ENCODE assay signal across 8 cellular contexts in genomic region chr13:50185769-50186763, GRCh38.
DNase-seq lines count a peak whose midpoint lies in the region; ATAC-seq and TF ChIP-seq lines count a peak whose summit lies in the region.
"Not testable (repeated sequence)": the region's sequence is repeated elsewhere in the genome, so short reads cannot be mapped to it uniquely, and the experiment has no call there.

No MANE protein-coding gene starts in this region.

- H2AFZ ChIP-seq in hepatocyte: not testable (repeated sequence)

- H3K36me3 Mint-ChIP-seq in activated CD4-positive, alpha-beta memory T cell treated with anti-CD3 and anti-CD28 coated beads for 36 hours; brain; stimulated activated effector memory CD8-positive, alpha-beta T cell treated with anti-CD3 and anti-CD28 coated beads, Interleukin-12 subunit alpha, Interleukin-12 subunit beta, amount 100 ng/mL, for 72 hours: not testable (repeated sequence)

- not testable (repeated sequence) for H3K9me3 ChIP-seq in HEK293 (ENCODE audit: control insufficient read depth, insufficient read depth, low read depth, low read length); hepatocyte (ENCODE audit: low read depth); mucosa of rectum (ENCODE audit: control insufficient read depth in 2 of 2, low read length in 2 of 2)

- ATAC-seq in stimulated activated effector memory CD8-positive, alpha-beta T cell treated with anti-CD3 and anti-CD28 coated beads, Interleukin-12 subunit alpha, Interleukin-12 subunit beta, amount 100 ng/mL, for 72 hours: not testable (repeated sequence)

- H3K4me2 ChIP-seq in hepatocyte: peak overlapping the region; percentile 39

- POLR2A ChIA-PET in HEK293 (lab: Yijun Ruan, JAX): interaction anchor here (0.6 kb wide), 1 partner anchor 31 kb away, joined by 6 read pairs; no protein-coding TSS in a partner anchor
- POLR2A ChIA-PET in activated CD4-positive, alpha-beta memory T cell treated with anti-CD3 and anti-CD28 coated beads for 36 hours (lab: Charles Lee): not testable (repeated sequence)

- DNase-seq in Caki2 (ENCODE audit: low read depth) (peak; percentile 7), NCI-H526 treated with DMSO at 0.1 percent for 48 hours (lab: John Stamatoyannopoulos, UW) (peak; percentile 55)
- DNase-seq in activated CD4-positive, alpha-beta memory T cell treated with anti-CD3 and anti-CD28 coated beads for 36 hours; hepatocyte (ENCODE audit: low spot score); stimulated activated effector memory CD8-positive, alpha-beta T cell treated with anti-CD3 and anti-CD28 coated beads, Interleukin-12 subunit alpha, Interleukin-12 subunit beta, amount 100 ng/mL, for 72 hours (ENCODE audit: low spot score in 2 of 2): not testable (repeated sequence)

- not testable (repeated sequence) for H3K27me3 ChIP-seq in hepatocyte; mucosa of rectum (ENCODE audit: control insufficient read depth in 2 of 2, insufficient read depth in 2 of 2, low read length in 2 of 2)

- not testable (repeated sequence) for H3K27me3 Mint-ChIP-seq in activated CD4-positive, alpha-beta memory T cell treated with anti-CD3 and anti-CD28 coated beads for 36 hours; brain

- peak overlapping the region; percentile 12; the same call in 1 of the 2 replicates for H3K27ac ChIP-seq in HEK293 (ENCODE audit: extremely low read depth, low read depth, low read length)
- not testable (repeated sequence) for H3K27ac ChIP-seq in hepatocyte; mucosa of rectum (ENCODE audit: low read depth in 2 of 2, low read length in 2 of 2)

- not testable (repeated sequence) for H3K9me2 ChIP-seq in hepatocyte (replicated peaks; ENCODE audit: insufficient read depth)

- H3K36me3 ChIP-seq in HEK293 (ENCODE audit: control insufficient read depth in 2 of 2, insufficient read depth in 1 of 2, low read length in 2 of 2); hepatocyte (replicated peaks; ENCODE audit: insufficient read depth, low read depth); mucosa of rectum (ENCODE audit: control insufficient read depth in 2 of 2, insufficient read depth in 2 of 2, low read length in 2 of 2): not testable (repeated sequence)

- H4K20me1 ChIP-seq in hepatocyte (ENCODE audit: insufficient read depth, poor library complexity, severe bottlenecking): not testable (repeated sequence)

- CTCF ChIA-PET in HEK293 (lab: Yijun Ruan, JAX): not testable (repeated sequence)
- CTCF ChIA-PET in activated CD4-positive, alpha-beta memory T cell treated with anti-CD3 and anti-CD28 coated beads for 36 hours (lab: Charles Lee): interaction anchor here (0.9 kb wide), 1 partner anchor 8 kb away, joined by 4 read pairs; no protein-coding TSS in a partner anchor

- not testable (repeated sequence) for H3K9ac ChIP-seq in mucosa of rectum (ENCODE audit: low read depth in 1 of 2, low read length in 2 of 2)

- not testable (repeated sequence) for H3K79me2 ChIP-seq in hepatocyte

- H3K4me3 Mint-ChIP-seq in activated CD4-positive, alpha-beta memory T cell treated with anti-CD3 and anti-CD28 coated beads for 36 hours: peak overlapping the region; percentile 45
- H3K4me3 Mint-ChIP-seq in brain: peak overlapping the region in 3 of 5 experiments; percentile 52 to 69 (median 68)
- H3K4me3 Mint-ChIP-seq in stimulated activated effector memory CD8-positive, alpha-beta T cell treated with anti-CD3 and anti-CD28 coated beads, Interleukin-12 subunit alpha, Interleukin-12 subunit beta, amount 100 ng/mL, for 72 hours: peak overlapping the region; percentile 72

- not testable (repeated sequence) for H3K27ac Mint-ChIP-seq in activated CD4-positive, alpha-beta memory T cell treated with anti-CD3 and anti-CD28 coated beads for 36 hours; brain
- H3K27ac Mint-ChIP-seq in stimulated activated effector memory CD8-positive, alpha-beta T cell treated with anti-CD3 and anti-CD28 coated beads, Interleukin-12 subunit alpha, Interleukin-12 subunit beta, amount 100 ng/mL, for 72 hours: peak overlapping the region; percentile 43

- not testable (repeated sequence) for H3K4me1 ChIP-seq in HEK293 (ENCODE audit: control insufficient read depth, insufficient read depth, low read length); hepatocyte (ENCODE audit: insufficient read depth); mucosa of rectum (ENCODE audit: control insufficient read depth in 2 of 2, insufficient read depth in 2 of 2, low read length in 2 of 2)

- intact Hi-C loops in activated CD4-positive, alpha-beta memory T cell treated with anti-CD3 and anti-CD28 coated beads for 36 hours (cut with micrococcal nuclease): not testable (repeated sequence)

- WGBS in hepatocyte (ENCODE audit: low lambda C conversion rate, missing lambda C conversion rate): 58% methylated on average over 24 of the region's 32 CpGs

- H3K4me1 Mint-ChIP-seq in activated CD4-positive, alpha-beta memory T cell treated with anti-CD3 and anti-CD28 coated beads for 36 hours (ENCODE audit: low read depth); brain; stimulated activated effector memory CD8-positive, alpha-beta T cell treated with anti-CD3 and anti-CD28 coated beads, Interleukin-12 subunit alpha, Interleukin-12 subunit beta, amount 100 ng/mL, for 72 hours: not testable (repeated sequence)

- not testable (repeated sequence) for H3K4me3 ChIP-seq in HEK293 (ENCODE audit: low read depth, low read length); hepatocyte
- H3K4me3 ChIP-seq in mucosa of rectum (ENCODE audit: low read length in 2 of 2): peak overlapping the region; percentile 48 to 65

- H3K9me3 Mint-ChIP-seq in activated CD4-positive, alpha-beta memory T cell treated with anti-CD3 and anti-CD28 coated beads for 36 hours; brain; stimulated activated effector memory CD8-positive, alpha-beta T cell treated with anti-CD3 and anti-CD28 coated beads, Interleukin-12 subunit alpha, Interleukin-12 subunit beta, amount 100 ng/mL, for 72 hours: not testable (repeated sequence)

- in situ Hi-C loops in Caki2 (cut with HindIII; ENCODE audit: low pct_unique_long_range_greater_than_20kb, low sequenced_read_pairs): not testable (repeated sequence)

- not testable (repeated sequence) for TF ChIP-seq CTCF in HEK293 (tag by site-specific recombination; IDR thresholded peaks at IDR 0.05); brain (conservative IDR thresholded peaks at IDR 0.05); hepatocyte (IDR thresholded peaks at IDR 0.05; ENCODE audit: poor library complexity)

TF ChIP-seq in HEK293, 187 proteins besides CTCF, POLR2A, EP300 and RAD21 (continues in another document):
- peak; percentile 10 for TF ChIP-seq ZBTB26 (tag by site-specific recombination; optimal IDR thresholded peaks at IDR 0.05)
- TF ChIP-seq ZNF341 (tag by site-specific recombination; IDR thresholded peaks at IDR 0.05; ENCODE audit: low read depth): peak; percentile 45
- peak; percentile 40; the same call in 1 of the 2 replicates for TF ChIP-seq EGR2 (tag by site-specific recombination; IDR thresholded peaks at IDR 0.05; ENCODE audit: low read depth)
- peak; percentile 82 for TF ChIP-seq SCRT2 (tag by site-specific recombination; IDR thresholded peaks at IDR 0.05)
- 0 out of 2 replicates have a peak, but pooled peaks have one; percentile 31 for TF ChIP-seq YY1 (tag by site-specific recombination; IDR thresholded peaks at IDR 0.05)
- TF ChIP-seq, protein P1, sequence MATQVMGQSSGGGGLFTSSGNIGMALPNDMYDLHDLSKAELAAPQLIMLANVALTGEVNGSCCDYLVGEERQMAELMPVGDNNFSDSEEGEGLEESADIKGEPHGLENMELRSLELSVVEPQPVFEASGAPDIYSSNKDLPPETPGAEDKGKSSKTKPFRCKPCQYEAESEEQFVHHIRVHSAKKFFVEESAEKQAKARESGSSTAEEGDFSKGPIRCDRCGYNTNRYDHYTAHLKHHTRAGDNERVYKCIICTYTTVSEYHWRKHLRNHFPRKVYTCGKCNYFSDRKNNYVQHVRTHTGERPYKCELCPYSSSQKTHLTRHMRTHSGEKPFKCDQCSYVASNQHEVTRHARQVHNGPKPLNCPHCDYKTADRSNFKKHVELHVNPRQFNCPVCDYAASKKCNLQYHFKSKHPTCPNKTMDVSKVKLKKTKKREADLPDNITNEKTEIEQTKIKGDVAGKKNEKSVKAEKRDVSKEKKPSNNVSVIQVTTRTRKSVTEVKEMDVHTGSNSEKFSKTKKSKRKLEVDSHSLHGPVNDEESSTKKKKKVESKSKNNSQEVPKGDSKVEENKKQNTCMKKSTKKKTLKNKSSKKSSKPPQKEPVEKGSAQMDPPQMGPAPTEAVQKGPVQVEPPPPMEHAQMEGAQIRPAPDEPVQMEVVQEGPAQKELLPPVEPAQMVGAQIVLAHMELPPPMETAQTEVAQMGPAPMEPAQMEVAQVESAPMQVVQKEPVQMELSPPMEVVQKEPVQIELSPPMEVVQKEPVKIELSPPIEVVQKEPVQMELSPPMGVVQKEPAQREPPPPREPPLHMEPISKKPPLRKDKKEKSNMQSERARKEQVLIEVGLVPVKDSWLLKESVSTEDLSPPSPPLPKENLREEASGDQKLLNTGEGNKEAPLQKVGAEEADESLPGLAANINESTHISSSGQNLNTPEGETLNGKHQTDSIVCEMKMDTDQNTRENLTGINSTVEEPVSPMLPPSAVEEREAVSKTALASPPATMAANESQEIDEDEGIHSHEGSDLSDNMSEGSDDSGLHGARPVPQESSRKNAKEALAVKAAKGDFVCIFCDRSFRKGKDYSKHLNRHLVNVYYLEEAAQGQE (tag by site-specific recombination; IDR thresholded peaks at IDR 0.05): 0 out of 2 replicates have a peak, but pooled peaks have one; percentile 16
- TF ChIP-seq ZFHX2 (tag by site-specific recombination; conservative IDR thresholded peaks at IDR 0.05): peak; percentile 51; the same call in 1 of the 2 replicates
- TF ChIP-seq SP7 (tag by site-specific recombination; IDR thresholded peaks at IDR 0.05): peak; percentile 14; the same call in 1 of the 2 replicates
